Comparison of ENCODE assay signal across 24 cellular contexts in the genomic region with DNA sequence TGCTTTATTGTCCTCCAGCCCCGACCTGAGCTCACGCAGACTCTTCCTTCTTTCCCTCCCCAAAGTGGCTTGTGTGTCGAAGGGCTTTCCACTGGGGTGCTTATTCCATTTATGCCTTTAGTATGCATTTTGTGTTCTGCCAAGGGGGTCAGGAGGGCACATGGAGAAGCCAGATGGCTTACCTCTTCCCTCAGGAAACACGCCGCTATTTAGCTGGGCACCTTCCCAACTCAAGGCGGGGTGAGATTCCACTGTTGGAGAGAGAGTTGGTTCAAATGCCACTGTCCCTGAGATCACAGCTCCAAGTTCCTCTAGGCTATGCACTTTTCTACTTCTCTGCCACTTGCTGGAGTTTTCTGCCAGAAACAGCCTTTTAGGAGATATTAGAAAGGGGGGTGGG.
DNase-seq lines count a peak whose midpoint lies in the region; ATAC-seq, FAIRE-seq and TF ChIP-seq lines count a peak whose summit lies in the region.
"Had no signal": no experiment of that assay in that cellular context is flagged by ENCODE, and none has a peak within 500 bp of the region (broad histone marks: within the 10 kb centered on the region; RNA-seq: fewer than 3 reads in every experiment).

No MANE protein-coding gene starts in this region.

- CTCF ChIA-PET in endothelial cell of umbilical vein (lab: Charles Lee), result interaction anchor here (0.6 kb wide), 1 partner anchor 567 kb away, joined by 3 read pairs; no protein-coding TSS in a partner anchor

- H3K27me3 ChIP-seq in endothelial cell of umbilical vein (ENCODE audit: control insufficient read depth in 2 of 2, insufficient read depth in 2 of 2, low read length in 2 of 2) (no peaks in the 10 kb centered on the region), tibial artery (no peaks in the 10 kb centered on the region)
- H3K27me3 ChIP-seq: adrenal gland, cardiac muscle cell had no signal

- peak; percentile 66 for DNase-seq in NCI-H69 (lab: John Stamatoyannopoulos, UW)
- DNase-seq in endothelial cell of umbilical vein (ENCODE audit: low read depth, low spot score), result peak; percentile 74
- peak in 1 of 2 donors; percentile 20 for DNase-seq in tibial artery
- DNase-seq: activated CD4-positive, alpha-beta T cell treated with anti-CD3 and anti-CD28 coated beads, Interleukin-2, amount 50 U/mL, for 4 hours; activated gamma-delta T cell treated with Interleukin-2 at 50 U/mL for 16 hours; CD4-positive, alpha-beta T cell; DMS53; GOT3; kidney; NCI-H187; NCI-H345; NK-92 treated with Interleukin-12 subunit alpha and Interleukin-12 subunit beta, amount 100 ng/mL, for 24 hours; psoas muscle; WERI-Rb-1 had no signal

- no peaks in the 10 kb centered on the region for H4K20me1 ChIP-seq in endothelial cell of umbilical vein (replicated peaks; ENCODE audit: control insufficient read depth, extremely low read depth, insufficient read depth, low read length)

- H3K9me1 ChIP-seq in endothelial cell of umbilical vein (replicated peaks; ENCODE audit: control insufficient read depth, extremely low read depth, insufficient read depth, low read length), result no peaks in the 10 kb centered on the region

- no peak overlapping the region for H3K4me2 ChIP-seq in endothelial cell of umbilical vein (ENCODE audit: insufficient read depth, low read length)

- H3K4me1 ChIP-seq in endothelial cell of umbilical vein (ENCODE audit: control insufficient read depth, extremely low read depth, insufficient read depth, low read length) (no peaks in the 10 kb centered on the region), tibial artery (peaks cover 0 to 15% (median 9%) of the 10 kb centered on the region in 4 donors)
- H3K4me1 ChIP-seq: adrenal gland, psoas muscle had no signal

- no peak overlapping the region for H2AFZ ChIP-seq in endothelial cell of umbilical vein (ENCODE audit: low read depth, low read length)

- H3K79me2 ChIP-seq in endothelial cell of umbilical vein (ENCODE audit: control insufficient read depth, insufficient read depth, low read length), result no peaks in the 10 kb centered on the region

- peak overlapping the region; percentile 92 to 97 (median 93) for H3K27ac Mint-ChIP-seq in nephron
- H3K27ac Mint-ChIP-seq: CD4-positive, alpha-beta T cell; T-helper 2 cell treated with Interferon-gamma antibody and Interleukin-4, amounts not matched to agents 5 μg/mL and 100 μg/mL, for 36 hours had no signal

- no peak overlapping the region for H3K9ac ChIP-seq in endothelial cell of umbilical vein (replicated peaks; ENCODE audit: extremely low read depth, insufficient read depth, low read length)

- peaks cover 30% of the 10 kb centered on the region for H3K4me1 Mint-ChIP-seq in nephron

- BruUV-seq in endothelial cell of umbilical vein (replicated peaks; lab: Mats Ljungman, UMichigan), result no TSS peak

- H3K9me3 Mint-ChIP-seq in nephron, result no peaks in the 10 kb centered on the region
- H3K9me3 Mint-ChIP-seq: T-helper 2 cell treated with Interferon-gamma antibody and Interleukin-4, amounts not matched to agents 5 μg/mL and 100 μg/mL, for 36 hours had no signal

- dilution Hi-C loops in endothelial cell of umbilical vein (cut with MboI; ENCODE audit: extremely low pct_ligation_motif_present, low sequenced_read_pairs), result no loop called here

- no peak for TF ChIP-seq CTCF in endothelial cell of umbilical vein (IDR thresholded peaks at IDR 0.05; ENCODE audit: extremely low read depth in 1 of 2, insufficient read depth in 1 of 2, low read depth in 1 of 2, low read length in 2 of 2)
- no peak for TF ChIP-seq CTCF in nephron (IDR thresholded peaks at IDR 0.05; ENCODE audit: unreplicated experiment in 3 of 3)
- no peak for TF ChIP-seq CTCF in tibial artery (IDR thresholded peaks at IDR 0.05)

- H3K4me3 ChIP-seq in endothelial cell of umbilical vein (replicated peaks in 1 of 3; ENCODE audit: insufficient read depth in 1 of 3, low read depth in 1 of 3, low read length in 3 of 3), result no peak overlapping the region
- H3K4me3 ChIP-seq in tibial artery, result no peak overlapping the region
- H3K4me3 ChIP-seq: adrenal gland, cardiac muscle cell, GM12878, psoas muscle had no signal

- H3K4me3 Mint-ChIP-seq in nephron, result peak overlapping the region in 2 of 3 experiments; percentile 2 to 11
- H3K4me3 Mint-ChIP-seq: CD4-positive, alpha-beta T cell; T-helper 2 cell treated with Interferon-gamma antibody and Interleukin-4, amounts not matched to agents 5 μg/mL and 100 μg/mL, for 36 hours had no signal

- H3K27me3 Mint-ChIP-seq in nephron (ENCODE audit: low read depth), result no peaks in the 10 kb centered on the region
- H3K27me3 Mint-ChIP-seq: CD4-positive, alpha-beta T cell had no signal

- H3K36me3 ChIP-seq in endothelial cell of umbilical vein (ENCODE audit: control insufficient read depth in 2 of 2, extremely low read depth in 1 of 2, insufficient read depth in 2 of 2, low read length in 2 of 2) (no peaks in the 10 kb centered on the region), tibial artery (no peaks in the 10 kb centered on the region)
- H3K36me3 ChIP-seq: adrenal gland, cardiac muscle cell, WERI-Rb-1 had no signal

- H3K27ac ChIP-seq in endothelial cell of umbilical vein (ENCODE audit: insufficient read depth, low read depth, low read length) (no peak overlapping the region), tibial artery (peak overlapping the region; percentile 48 to 59)
- H3K27ac ChIP-seq: adrenal gland, cardiac muscle cell, epithelial cell of prostate, psoas muscle, WERI-Rb-1 had no signal

- POLR2A ChIA-PET in endothelial cell of umbilical vein (lab: Charles Lee), result no interaction called here

- no peak for TF ChIP-seq POLR2A in endothelial cell of umbilical vein (IDR thresholded peaks at IDR 0.05; ENCODE audit: low read depth, low read length)

- ATAC-seq in GM19328 (IDR thresholded peaks at IDR 0.05; ENCODE audit: unreplicated experiment) (no peak), GM19035 (IDR thresholded peaks at IDR 0.05; ENCODE audit: unreplicated experiment) (no peak), SK-N-SH treated with all-trans-retinoic acid at 6 μM for 48 hours (no peak)
- ATAC-seq: GM12878, Panc1, psoas muscle had no signal

- FAIRE-seq in endothelial cell of umbilical vein (lab: Jason Lieb, UNC), result no peak
- FAIRE-seq: GM12878, kidney had no signal

- intact Hi-C loops in endothelial cell of umbilical vein (cut with micrococcal nuclease), result no loop called here
- intact Hi-C loops in tibial artery (cut with DNase I; ENCODE audit: low total_unique reads), result no loop called here

- H3K9me3 ChIP-seq in endothelial cell of umbilical vein (replicated peaks; ENCODE audit: control insufficient read depth, insufficient read depth, low read length), result no peaks in the 10 kb centered on the region
- H3K9me3 ChIP-seq in tibial artery, result no peaks in the 10 kb centered on the region
- H3K9me3 ChIP-seq: adrenal gland, psoas muscle had no signal

- H3K36me3 Mint-ChIP-seq in nephron (ENCODE audit: low read depth), result no peaks in the 10 kb centered on the region

TF ChIP-seq in endothelial cell of umbilical vein, 7 proteins besides CTCF, POLR2A, EP300 and RAD21:
- TF ChIP-seq EZH2 (IDR thresholded peaks at IDR 0.05; ENCODE audit: borderline replicate concordance, low read depth, low read length, severe bottlenecking), result no peak
- no peak for TF ChIP-seq FOS (IDR thresholded peaks at IDR 0.05; ENCODE audit: borderline replicate concordance, insufficient read depth, low read length)
- TF ChIP-seq, protein P1, sequence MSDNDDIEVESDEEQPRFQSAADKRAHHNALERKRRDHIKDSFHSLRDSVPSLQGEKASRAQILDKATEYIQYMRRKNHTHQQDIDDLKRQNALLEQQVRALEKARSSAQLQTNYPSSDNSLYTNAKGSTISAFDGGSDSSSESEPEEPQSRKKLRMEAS (IDR thresholded peaks at IDR 0.05; ENCODE audit: insufficient read depth, insufficient read length), result no peak
- no peak for TF ChIP-seq POLR2AphosphoS5 (IDR thresholded peaks at IDR 0.05; ENCODE audit: insufficient read depth, low read depth, low read length)
- no peak for TF ChIP-seq MYC (IDR thresholded peaks at IDR 0.05; ENCODE audit: low read depth, low read length)
- TF ChIP-seq GATA2 (IDR thresholded peaks at IDR 0.05; ENCODE audit: insufficient read depth, insufficient read length, low read depth, low read length), result no peak
- TF ChIP-seq JUN (IDR thresholded peaks at IDR 0.05; ENCODE audit: borderline replicate concordance, insufficient read depth, insufficient read length, low read depth), result no peak

TF ChIP-seq in SK-N-SH treated with all-trans-retinoic acid at 6 μM for 48 hours, 23 proteins besides CTCF, POLR2A, EP300 and RAD21:
- TF ChIP-seq ZNF565 (CRISPR knock-in tag; conservative IDR thresholded peaks at IDR 0.05; ENCODE audit: low read depth) (no peak), PPARA (CRISPR knock-in tag; IDR thresholded peaks at IDR 0.05; ENCODE audit: borderline replicate concordance) (no peak), CSDC2 (CRISPR knock-in tag; IDR thresholded peaks at IDR 0.05) (no peak)
